ENCODE assay signal across 8 cellular contexts in genomic region chr16:30090607-30091332, GRCh38. TPM values are rescaled to one million over a fixed set of nuclear protein-coding genes. Genes with fewer than 3 reads are reported as not detected.
DNase-seq lines count a peak whose midpoint lies in the region; ATAC-seq and TF ChIP-seq lines count a peak whose summit lies in the region.

No MANE protein-coding gene starts in this region.

- TF ChIP-seq POLR2A in ovary (IDR thresholded peaks at IDR 0.05): no peak

- H3K27me3 ChIP-seq in CD4-positive, alpha-beta T cell (ENCODE audit: control insufficient read depth, insufficient read depth, low read length): no peaks in the 10 kb centered on the region
- H3K27me3 ChIP-seq in OCI-LY3 (ENCODE audit: low read depth, low read length): no peaks in the 10 kb centered on the region
- H3K27me3 ChIP-seq in ovary: no peaks in the 10 kb centered on the region
- H3K27me3 ChIP-seq in brain microvascular endothelial cell (replicated peaks): no peaks in the 10 kb centered on the region

- H3K9me3 ChIP-seq in CD4-positive, alpha-beta T cell (ENCODE audit: control insufficient read depth, low read length): no peaks in the 10 kb centered on the region
- no peaks in the 10 kb centered on the region for H3K9me3 ChIP-seq in OCI-LY3 (ENCODE audit: insufficient read depth, low read length)
- H3K9me3 ChIP-seq in ovary: no peaks in the 10 kb centered on the region

- H3K9ac ChIP-seq in OCI-LY3 (ENCODE audit: low read length): peak overlapping the region; percentile 71

- TF ChIP-seq EP300 in ovary (IDR thresholded peaks at IDR 0.05): no peak

- H3K4me2 ChIP-seq in OCI-LY3 (ENCODE audit: low read length): peak overlapping the region; percentile 77

- POLR2A ChIA-PET in CD4-positive, alpha-beta T cell (lab: Charles Lee): interaction anchor here (0.7 to 7.9 kb wide), 16 partner anchors 10 to 444 kb away, joined by 3 to 163 read pairs (median 4); partner anchors contain the start of genes ALDOA, CORO1A, MAPK3 and PPP4C

- no peaks in the 10 kb centered on the region for H3K79me2 ChIP-seq in OCI-LY3 (ENCODE audit: low read length)

- intact Hi-C loops in CD4-positive, alpha-beta T cell (cut with DNase I, micrococcal nuclease): loop anchor here (1.0 to 10.0 kb wide), 4 partner anchors 14 to 324 kb away; partner anchors contain the start of genes ALDOA (in 1 of the 2) and PPP4C (in 1 of the 2)
- intact Hi-C loops in ovary (cut with DNase I): loop anchor here in 2 of 4 donors (5.0 to 10.0 kb wide), 3 partner anchors 304 to 327 kb away; partner anchors contain the start of gene ZNF48 (in 1 of the 2)

- no peaks in the 10 kb centered on the region for H3K27me3 Mint-ChIP-seq in CD4-positive, alpha-beta T cell

- no peaks in the 10 kb centered on the region for H4K20me1 ChIP-seq in OCI-LY3 (ENCODE audit: insufficient read depth, low read length)

- H3K9me3 Mint-ChIP-seq in CD4-positive, alpha-beta T cell: no peaks in the 10 kb centered on the region

- H3K27ac Mint-ChIP-seq in CD4-positive, alpha-beta T cell: peak overlapping the region; percentile 86

- 61 to 70% (median 66%) methylated on average over 26 of the region's 26 CpGs for WGBS in ovary, 3 donors

- H3K4me1 ChIP-seq in OCI-LY3 (ENCODE audit: low read length) (peaks cover 7% of the 10 kb centered on the region), ovary (ENCODE audit: insufficient read depth) (peaks cover 10% of the 10 kb centered on the region)

- CTCF ChIA-PET in CD4-positive, alpha-beta T cell (lab: Charles Lee): interaction anchor here (0.6 to 3.3 kb wide), 16 partner anchors 12 to 339 kb away, joined by 3 to 24 read pairs (median 4); partner anchors contain the start of genes ALDOA, DCTPP1 and PPP4C

- H3K4me3 ChIP-seq in OCI-LY3 (ENCODE audit: low read length): peak overlapping the region; percentile 99
- H3K4me3 ChIP-seq in ovary: no peak overlapping the region
- H3K4me3 ChIP-seq in brain microvascular endothelial cell (ENCODE audit: low read depth, low read length): no peak overlapping the region

- peaks cover 52% of the 10 kb centered on the region for H3K36me3 Mint-ChIP-seq in CD4-positive, alpha-beta T cell (ENCODE audit: low read depth)

- peaks cover 53% of the 10 kb centered on the region for H3K4me1 Mint-ChIP-seq in CD4-positive, alpha-beta T cell (ENCODE audit: low read depth)

- no peak for TF ChIP-seq CTCF in CD4-positive, alpha-beta T cell (IDR thresholded peaks at IDR 0.05)
- TF ChIP-seq CTCF in OCI-LY3 (IDR thresholded peaks at IDR 0.05; ENCODE audit: low read depth, low read length) (no peak), ovary (IDR thresholded peaks at IDR 0.05) (no peak), brain microvascular endothelial cell (IDR thresholded peaks at IDR 0.05; ENCODE audit: low read depth, low read length, missing control alignments) (no peak)

- H3K4me3 Mint-ChIP-seq in CD4-positive, alpha-beta T cell: peak overlapping the region; percentile 80

- DNase-seq in CD4-positive, alpha-beta T cell: no peak
- DNase-seq in epithelial cell of prostate (ENCODE audit: low read depth, low spot score): no peak
- peak in 2 of 5 donors; percentile 44 to 54 for DNase-seq in ovary
- DNase-seq in NCI-H524 (lab: John Stamatoyannopoulos, UW): no peak
- no peak for DNase-seq in brain microvascular endothelial cell
- no peak for DNase-seq in cerebellum (ENCODE audit: low spot score)
- DNase-seq in Ammon's horn (ENCODE audit: low spot score): no peak

- in situ Hi-C loops in brain microvascular endothelial cell (cut with HindIII; ENCODE audit: low pct_ligation_motif_present, low sequenced_read_pairs): no loop called here

- H3K27ac ChIP-seq in CD4-positive, alpha-beta T cell (ENCODE audit: low read depth, low read length): peak overlapping the region; percentile 81
- no peak overlapping the region for H3K27ac ChIP-seq in OCI-LY3 (ENCODE audit: low read length)
- peak overlapping the region; percentile 95 for H3K27ac ChIP-seq in epithelial cell of prostate
- H3K27ac ChIP-seq in ovary: peak overlapping the region; percentile 31 to 70
- H3K27ac ChIP-seq in brain microvascular endothelial cell: no peak overlapping the region

- H2AFZ ChIP-seq in OCI-LY3 (ENCODE audit: low read depth, low read length): peak overlapping the region; percentile 69; the same call in 1 of the 2 replicates

- ATAC-seq in CD4-positive, alpha-beta T cell (ENCODE audit: poor library complexity): no peak

- peaks cover 9% of the 10 kb centered on the region for H3K36me3 ChIP-seq in OCI-LY3 (replicated peaks; ENCODE audit: low read depth, low read length)
- H3K36me3 ChIP-seq in ovary: no peaks in the 10 kb centered on the region
- H3K36me3 ChIP-seq in brain microvascular endothelial cell (replicated peaks): peaks cover under 1% of the 10 kb centered on the region

RNA-seq across cellular contexts. Expression of gene TBX6, which starts 1.0 kb away (rescaled TPM):
- under 1 TPM; 0.42 to 0.47 TPM for total RNA-seq in CD4-positive, alpha-beta T cell
- 1 to 10 TPM in 3 of 7 donors, under 1 TPM in 4; 0.23 to 1.5 (median 0.75) TPM for total RNA-seq in ovary
- 1 to 10 TPM in 1 of 2 donors, under 1 TPM in 1; 0.08 to 1.1 TPM for polyA plus RNA-seq in ovary
- total RNA-seq in cerebellum: 0.45 TPM

RNA-seq across cellular contexts. Expression of gene YPEL3, which starts 5.2 kb away (rescaled TPM):
- 100 to 1,000 TPM; 154 to 166 TPM for total RNA-seq in CD4-positive, alpha-beta T cell
- total RNA-seq in ovary: 10 to 100 TPM; 12.7 to 94.9 (median 63.1) TPM
- 100 to 1,000 TPM in 1 of 2 donors, 10 to 100 TPM in 1; 30.2 to 134 TPM for polyA plus RNA-seq in ovary
- total RNA-seq in cerebellum: 19.3 TPM

RNA-seq across cellular contexts. Expression of gene PPP4C, which starts 15.0 kb away (rescaled TPM):
- total RNA-seq in CD4-positive, alpha-beta T cell: 10 to 100 TPM; 83.9 to 87.3 TPM
- total RNA-seq in ovary: 10 to 100 TPM; 21.9 to 55.8 (median 49.1) TPM
- polyA plus RNA-seq in ovary: 10 to 100 TPM; 13.7 to 58.8 TPM
- 56.4 TPM for total RNA-seq in cerebellum

RNA-seq across cellular contexts. Expression of gene GDPD3, which starts 22.6 kb away (rescaled TPM):
- total RNA-seq in CD4-positive, alpha-beta T cell: 1 to 10 TPM; 5.2 to 6.4 TPM
- total RNA-seq in ovary: 1 to 10 TPM; 2.6 to 7.5 (median 4.6) TPM
- polyA plus RNA-seq in ovary: 1 to 10 TPM; 3.7 to 4.4 TPM
- total RNA-seq in cerebellum: 1.1 TPM

RNA-seq across cellular contexts. Expression of gene ALDOA, which starts 25.2 kb away (rescaled TPM):
- 100 to 1,000 TPM; 390 to 396 TPM for total RNA-seq in CD4-positive, alpha-beta T cell
- total RNA-seq in ovary: 1,000 to 10,000 TPM in 1 of 7 donors, 100 to 1,000 TPM in 6; 395 to 1,259 (median 847) TPM
- 100 to 1,000 TPM; 252 to 522 TPM for polyA plus RNA-seq in ovary
- total RNA-seq in cerebellum: 61.7 TPM

Comparison
In these comparisons a context has a peak if more than half of its experiments do, and no peak if none do; other contexts are left out.
1. H3K27ac ChIP-seq: peak in CD4-positive, alpha-beta T cell (single experiment), epithelial cell of prostate (single experiment) and ovary (2 of 2); none in OCI-LY3 (single experiment) and brain microvascular endothelial cell (single experiment).